In the genomic region with DNA sequence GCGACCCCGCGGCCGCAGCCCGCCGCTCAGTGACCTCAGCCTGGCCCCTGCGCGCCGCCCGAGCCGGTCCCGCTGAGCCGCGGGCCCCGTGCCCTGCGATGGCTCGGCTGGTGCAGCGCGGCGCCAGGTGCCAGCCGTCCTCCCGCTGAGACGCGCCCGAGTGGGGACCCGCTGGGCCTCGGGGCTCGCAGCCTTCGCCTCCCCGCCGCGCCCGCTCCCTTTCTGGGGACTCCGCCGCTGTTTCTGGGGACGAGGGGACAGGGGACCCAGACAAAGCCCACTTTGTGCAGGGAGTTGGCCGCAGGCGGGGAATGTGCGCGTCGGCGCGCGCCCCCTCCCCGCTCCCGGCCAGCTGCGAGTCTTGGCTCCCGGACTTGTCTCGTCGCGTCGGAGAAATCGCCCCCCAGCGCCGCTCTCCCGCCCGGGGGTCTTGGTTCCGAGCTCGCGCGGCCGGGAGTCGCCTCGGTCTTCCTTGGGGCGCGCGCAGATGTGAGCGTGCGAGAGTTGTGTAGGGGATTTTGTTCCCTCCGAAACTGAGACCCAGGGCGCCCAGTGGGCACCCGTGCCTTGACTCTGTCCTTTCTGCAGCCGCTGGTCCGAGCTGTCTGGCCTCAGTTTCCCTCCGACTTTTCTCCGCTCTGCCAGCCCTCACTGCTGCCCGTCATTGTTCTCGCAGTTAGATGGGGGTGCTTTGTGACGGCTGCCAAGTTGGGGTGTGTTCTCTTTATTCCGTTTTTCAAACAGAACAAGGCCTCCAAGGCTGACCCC, we compare ENCODE assay signal across 8 cellular contexts.
DNase-seq lines count a peak whose midpoint lies in the region; ATAC-seq, FAIRE-seq and TF ChIP-seq lines count a peak whose summit lies in the region.

No MANE protein-coding gene starts in this region.

- TF ChIP-seq POLR2A in H54 (IDR thresholded peaks at IDR 0.05; ENCODE audit: low read depth, low read length) = no peak

- peak overlapping the region; percentile 78 for H3K27ac ChIP-seq in angular gyrus (ENCODE audit: low read depth, low read length)

- peak; percentile 43 for DNase-seq in inferior parietal cortex (ENCODE audit: extremely low spot score)
- no peak for DNase-seq in stimulated activated effector memory CD8-positive, alpha-beta T cell treated with anti-CD3 and anti-CD28 coated beads, Interleukin-12 subunit alpha, Interleukin-12 subunit beta, amount 100 ng/mL, for 72 hours (ENCODE audit: low spot score in 2 of 2)
- DNase-seq in H54 (ENCODE audit: insufficient read length, low spot score) = no peak
- DNase-seq in NCI-H146 (lab: John Stamatoyannopoulos, UW) = no peak
- DNase-seq in foreskin melanocyte = no peak

- peak overlapping the region; percentile 78 for H3K4me3 Mint-ChIP-seq in stimulated activated effector memory CD8-positive, alpha-beta T cell treated with anti-CD3 and anti-CD28 coated beads, Interleukin-12 subunit alpha, Interleukin-12 subunit beta, amount 100 ng/mL, for 72 hours

- peak; percentile 30 for ATAC-seq in GM18861 (IDR thresholded peaks at IDR 0.05; ENCODE audit: unreplicated experiment)
- ATAC-seq in HG02981 (IDR thresholded peaks at IDR 0.05; ENCODE audit: unreplicated experiment) = peak; percentile 15
- peak; percentile 79 for ATAC-seq in stimulated activated effector memory CD8-positive, alpha-beta T cell treated with anti-CD3 and anti-CD28 coated beads, Interleukin-12 subunit alpha, Interleukin-12 subunit beta, amount 100 ng/mL, for 72 hours

- FAIRE-seq in H54 (lab: Jason Lieb, UNC) = no peak

- H3K9me3 Mint-ChIP-seq in stimulated activated effector memory CD8-positive, alpha-beta T cell treated with anti-CD3 and anti-CD28 coated beads, Interleukin-12 subunit alpha, Interleukin-12 subunit beta, amount 100 ng/mL, for 72 hours = no peaks in the 10 kb centered on the region

- no peaks in the 10 kb centered on the region for H3K36me3 Mint-ChIP-seq in stimulated activated effector memory CD8-positive, alpha-beta T cell treated with anti-CD3 and anti-CD28 coated beads, Interleukin-12 subunit alpha, Interleukin-12 subunit beta, amount 100 ng/mL, for 72 hours

- peaks cover 19% of the 10 kb centered on the region for H3K4me1 Mint-ChIP-seq in stimulated activated effector memory CD8-positive, alpha-beta T cell treated with anti-CD3 and anti-CD28 coated beads, Interleukin-12 subunit alpha, Interleukin-12 subunit beta, amount 100 ng/mL, for 72 hours

- no peak overlapping the region for H3K27ac Mint-ChIP-seq in stimulated activated effector memory CD8-positive, alpha-beta T cell treated with anti-CD3 and anti-CD28 coated beads, Interleukin-12 subunit alpha, Interleukin-12 subunit beta, amount 100 ng/mL, for 72 hours

Comparison
In these comparisons a context has a peak if more than half of its experiments do, and no peak if none do; other contexts are left out.
1. ATAC-seq: peak in every context shown above with its lines; median percentile 79 in stimulated activated effector memory CD8-positive, alpha-beta T cell treated with anti-CD3 and anti-CD28 coated beads, Interleukin-12 subunit alpha, Interleukin-12 subunit beta, amount 100 ng/mL, for 72 hours; 30 in GM18861; 15 in HG02981.